8 cellular contexts compared by ENCODE assay signal in the genomic region with DNA sequence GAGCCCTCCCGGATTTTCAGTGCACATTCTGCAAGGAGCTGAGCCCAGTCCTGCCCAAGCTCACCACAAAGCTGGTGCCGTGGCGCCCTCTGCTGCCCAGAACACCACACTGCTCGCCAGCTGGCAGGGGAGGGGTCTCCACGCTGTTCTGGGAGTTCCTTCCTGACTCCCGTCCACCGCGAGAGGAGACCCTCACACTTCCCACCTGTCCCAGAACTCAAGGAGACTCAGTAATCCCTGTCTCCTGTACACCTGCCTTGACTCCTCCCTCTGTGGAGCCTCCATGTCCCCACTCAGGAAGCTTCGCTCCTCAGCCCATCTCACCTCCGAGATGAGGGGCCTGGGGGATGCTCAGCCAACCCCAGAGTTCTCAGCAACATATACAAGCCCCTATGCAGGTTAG. TPM values are rescaled to one million over a fixed set of nuclear protein-coding genes. Genes with fewer than 3 reads are reported as not detected.
A peak's percentile ranks its signal among the peaks of the same experiment; 100 is the strongest.
DNase-seq lines count a peak whose midpoint lies in the region; ATAC-seq and TF ChIP-seq lines count a peak whose summit lies in the region.

No MANE protein-coding gene starts in this region.

- no peak overlapping the region for H3K27ac ChIP-seq in CD4-positive, CD25-positive, alpha-beta regulatory T cell (ENCODE audit: insufficient read depth, low read length, poor library complexity, severe bottlenecking)
- no peak overlapping the region for H3K27ac ChIP-seq in HL-60 (replicated peaks)

- no peaks in the 10 kb centered on the region for H3K36me3 ChIP-seq in CD4-positive, CD25-positive, alpha-beta regulatory T cell (ENCODE audit: control insufficient read depth, insufficient read depth, low read length)

- H3K4me1 Mint-ChIP-seq in CD4-positive, CD25-positive, alpha-beta regulatory T cell = peaks cover 5 to 51% (median 20%) of the 10 kb centered on the region in 4 donors
- H3K4me1 Mint-ChIP-seq in brain = peaks cover 19% of the 10 kb centered on the region

- no peaks in the 10 kb centered on the region for H3K9me3 Mint-ChIP-seq in CD4-positive, CD25-positive, alpha-beta regulatory T cell
- peaks cover 0 to 2% (median 0%) of the 10 kb centered on the region in 5 experiments for H3K9me3 Mint-ChIP-seq in brain

- DNase-seq in CD4-positive, CD25-positive, alpha-beta regulatory T cell = peak; percentile 30 to 62 (median 56)
- DNase-seq in HL-60 (ENCODE audit: low read depth in 1 of 2, low spot score in 1 of 2) (peak in 1 of 2 experiments; percentile 61), UCSD-AML1 (lab: John Stamatoyannopoulos, UW; ENCODE audit: unreplicated experiment) (peak; percentile 73), iPS-NIHi7 (ENCODE audit: extremely low spot score) (peak; percentile 90)
- DNase-seq in stimulated activated CD4-positive, alpha-beta T cell treated with anti-CD3 and anti-CD28 coated beads, Interleukin-2, amount 100 ng/mL, for 24 hours = peak; percentile 77 to 78

- peaks cover 25% of the 10 kb centered on the region for H3K4me1 ChIP-seq in CD4-positive, CD25-positive, alpha-beta regulatory T cell (ENCODE audit: control insufficient read depth, insufficient read depth, low read length, poor library complexity, severe bottlenecking)

- peak in 1 of 2 donors; percentile 43 for ATAC-seq in CD4-positive, CD25-positive, alpha-beta regulatory T cell (ENCODE audit: low read depth in 2 of 2)
- ATAC-seq in HG03565 (IDR thresholded peaks at IDR 0.05; ENCODE audit: unreplicated experiment) = no peak
- no peak for ATAC-seq in GM18873 (IDR thresholded peaks at IDR 0.05; ENCODE audit: low FRiP score, unreplicated experiment)

- H3K9me3 ChIP-seq in CD4-positive, CD25-positive, alpha-beta regulatory T cell (ENCODE audit: control insufficient read depth in 2 of 2, low read length in 2 of 2) = no peaks in the 10 kb centered on the region

- peak; percentile 87 for TF ChIP-seq CTCF in HL-60 (IDR thresholded peaks at IDR 0.05; ENCODE audit: insufficient read depth, low read length)
- peak; percentile 95 to 97 for TF ChIP-seq CTCF in brain (conservative IDR thresholded peaks at IDR 0.05)

- H3K27me3 ChIP-seq in CD4-positive, CD25-positive, alpha-beta regulatory T cell (ENCODE audit: control insufficient read depth, insufficient read depth, low read length) = no peaks in the 10 kb centered on the region
- H3K27me3 ChIP-seq in HL-60 (ENCODE audit: insufficient read depth, poor library complexity, severe bottlenecking) = no peaks in the 10 kb centered on the region

- H3K27ac Mint-ChIP-seq in CD4-positive, CD25-positive, alpha-beta regulatory T cell = peak overlapping the region; percentile 59 to 90 (median 82)
- no peak overlapping the region for H3K27ac Mint-ChIP-seq in brain

- H3K4me3 ChIP-seq in CD4-positive, CD25-positive, alpha-beta regulatory T cell (ENCODE audit: low read depth, low read length) = no peak overlapping the region
- no peak overlapping the region for H3K4me3 ChIP-seq in HL-60 (replicated peaks; ENCODE audit: insufficient read depth, low read length)

- peak overlapping the region in 1 of 4 donors; percentile 25 for H3K4me3 Mint-ChIP-seq in CD4-positive, CD25-positive, alpha-beta regulatory T cell
- H3K4me3 Mint-ChIP-seq in brain = no peak overlapping the region

- no peaks in the 10 kb centered on the region for H3K27me3 Mint-ChIP-seq in CD4-positive, CD25-positive, alpha-beta regulatory T cell
- H3K27me3 Mint-ChIP-seq in brain = peaks cover 3% of the 10 kb centered on the region

- no peaks in the 10 kb centered on the region for H3K36me3 Mint-ChIP-seq in CD4-positive, CD25-positive, alpha-beta regulatory T cell
- H3K36me3 Mint-ChIP-seq in brain = no peaks in the 10 kb centered on the region

RNA-seq across cellular contexts. Expression of a gene that starts 11.3 kb away (rescaled TPM):
- 0.52 TPM for total RNA-seq in CD4-positive, CD25-positive, alpha-beta regulatory T cell
- polyA plus RNA-seq in CD4-positive, CD25-positive, alpha-beta regulatory T cell = under 1 TPM in 2 of 4 donors, not detected in 2; 0.05 to 0.20 TPM
- 3.3 TPM for polyA plus RNA-seq in brain (ENCODE audit: insufficient read depth, low read depth, low replicate concordance)

Comparison
In these comparisons a context has a peak if more than half of its experiments do, and no peak if none do; other contexts are left out.
1. H3K27ac Mint-ChIP-seq: peak in CD4-positive, CD25-positive, alpha-beta regulatory T cell (3 of 3); none in brain (0 of 5).